8 cellular contexts compared by ENCODE assay signal in the genomic region with DNA sequence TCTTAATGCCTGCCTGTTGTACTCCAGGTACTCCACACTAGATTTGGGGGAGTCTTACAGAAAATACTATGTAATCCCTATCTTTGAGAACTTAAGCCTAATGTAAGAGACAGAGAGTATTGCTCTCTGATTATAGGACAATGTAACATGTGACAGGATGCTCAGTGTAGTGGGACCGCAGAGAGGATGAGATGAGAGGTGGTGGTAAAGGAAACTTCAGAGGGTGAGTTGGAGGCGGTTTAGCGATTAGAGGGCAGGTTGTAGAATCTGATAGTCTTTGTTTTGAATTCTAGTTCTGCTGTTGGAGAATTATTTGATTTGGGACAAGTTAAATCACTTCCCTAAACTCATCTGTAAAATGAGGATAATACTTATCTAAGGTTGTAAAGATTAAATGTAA. TPM values are rescaled to one million over a fixed set of nuclear protein-coding genes. Genes with fewer than 3 reads are reported as not detected.
DNase-seq lines count a peak whose midpoint lies in the region; ATAC-seq and TF ChIP-seq lines count a peak whose summit lies in the region.

No MANE protein-coding gene starts in this region.

- H3K4me2 ChIP-seq in neural progenitor cell = no peak overlapping the region

- H4K20me1 ChIP-seq in neural progenitor cell (ENCODE audit: low read depth) = no peaks in the 10 kb centered on the region

- no peaks in the 10 kb centered on the region for H3K27me3 Mint-ChIP-seq in neural progenitor cell (ENCODE audit: insufficient read depth, low read depth)

- ATAC-seq in HG03135 (IDR thresholded peaks at IDR 0.05; ENCODE audit: unreplicated experiment) (peak; percentile 84), upper lobe of right lung (peak; percentile 30)

- no peak overlapping the region for H3K27ac Mint-ChIP-seq in neural progenitor cell

- peaks cover 8% of the 10 kb centered on the region for H3F3A ChIP-seq in neural progenitor cell (ENCODE audit: low read depth)

- peaks cover 11% of the 10 kb centered on the region for H3K36me3 Mint-ChIP-seq in neural progenitor cell

- H3K27me3 ChIP-seq in upper lobe of right lung (no peaks in the 10 kb centered on the region), neural progenitor cell (no peaks in the 10 kb centered on the region), dorsolateral prefrontal cortex (no peaks in the 10 kb centered on the region)

- no peaks in the 10 kb centered on the region for H3K9me3 ChIP-seq in upper lobe of right lung
- no peaks in the 10 kb centered on the region for H3K9me3 ChIP-seq in neural progenitor cell (ENCODE audit: low read depth)

- H3K4me3 Mint-ChIP-seq in neural progenitor cell = no peak overlapping the region

- H3K4me1 Mint-ChIP-seq in neural progenitor cell = peaks cover 12% of the 10 kb centered on the region

- H3K4me1 ChIP-seq in upper lobe of right lung (peaks cover 18% of the 10 kb centered on the region), neural progenitor cell (peaks cover 5% of the 10 kb centered on the region)

- no peak for TF ChIP-seq CTCF in upper lobe of right lung (IDR thresholded peaks at IDR 0.05)
- TF ChIP-seq CTCF in neural progenitor cell (IDR thresholded peaks at IDR 0.05) = no peak
- no peak for TF ChIP-seq CTCF in dorsolateral prefrontal cortex (IDR thresholded peaks at IDR 0.05 in 54 of 56, conservative IDR thresholded peaks at IDR 0.05 in 2 of 56; ENCODE audit: low read depth in 1 of 56, partially characterized antibody in 56 of 56)

- H2AFZ ChIP-seq in neural progenitor cell (replicated peaks) = no peak overlapping the region

- peaks cover 2% of the 10 kb centered on the region for H3K9me3 Mint-ChIP-seq in neural progenitor cell

- peak; percentile 23 to 30 (median 29) for DNase-seq in stimulated activated CD4-positive, alpha-beta T cell treated with anti-CD3 and anti-CD28 coated beads, Interleukin-12 subunit alpha, Interleukin-12 subunit beta, amount 100 ng/mL, for 48 hours (ENCODE audit: low read depth in 2 of 3, low spot score in 1 of 3)
- DNase-seq in stimulated activated CD4-positive, alpha-beta T cell treated with anti-CD3 and anti-CD28 coated beads, Interleukin-12 subunit alpha, Interleukin-12 subunit beta, amount 100 ng/mL, for 4 hours = no peak
- peak; percentile 27 for DNase-seq in activated T-cell treated with anti-CD3 and anti-CD28 coated beads for 4 hours
- no peak for DNase-seq in upper lobe of right lung
- DNase-seq in neural progenitor cell (ENCODE audit: low spot score) = no peak
- DNase-seq in cortex of kidney (lab: John Stamatoyannopoulos, UW) = no peak
- DNase-seq in dorsolateral prefrontal cortex = no peak

- peaks cover 55% of the 10 kb centered on the region for H3K79me2 ChIP-seq in neural progenitor cell (ENCODE audit: low read depth)

- H3K36me3 ChIP-seq in upper lobe of right lung = peaks cover 18% of the 10 kb centered on the region
- H3K36me3 ChIP-seq in neural progenitor cell = peaks cover 4% of the 10 kb centered on the region

- intact Hi-C loops in upper lobe of right lung (cut with DNase I) (no loop called here), dorsolateral prefrontal cortex (cut with DNase I) (loop anchor here (5.0 to 10.0 kb wide), 4 partner anchors 66 to 274 kb away; a partner anchor contains a TSS)

- H3K27ac ChIP-seq in upper lobe of right lung (no peak overlapping the region), neural progenitor cell (no peak overlapping the region), dorsolateral prefrontal cortex (no peak overlapping the region)

- no peak overlapping the region for H3K9ac ChIP-seq in neural progenitor cell

- H3K4me3 ChIP-seq in upper lobe of right lung (no peak overlapping the region), neural progenitor cell (no peak overlapping the region), dorsolateral prefrontal cortex (no peak overlapping the region)

RNA-seq across cellular contexts. Expression of a gene that starts 5.4 kb away (rescaled TPM):
- total RNA-seq in upper lobe of right lung (116 TPM), neural progenitor cell (ENCODE audit: low replicate concordance) (9.0 and 15.3 TPM in 2 replicates), dorsolateral prefrontal cortex (10 to 100 TPM; 10.1 to 31.3 (median 18.6) TPM)

Comparison
In these comparisons a context has a peak if more than half of its experiments do, and no peak if none do; other contexts are left out.
1. DNase-seq: peak in stimulated activated CD4-positive, alpha-beta T cell treated with anti-CD3 and anti-CD28 coated beads, Interleukin-12 subunit alpha, Interleukin-12 subunit beta, amount 100 ng/mL, for 48 hours (3 of 3) and activated T-cell treated with anti-CD3 and anti-CD28 coated beads for 4 hours (single experiment); none in stimulated activated CD4-positive, alpha-beta T cell treated with anti-CD3 and anti-CD28 coated beads, Interleukin-12 subunit alpha, Interleukin-12 subunit beta, amount 100 ng/mL, for 4 hours (single experiment), upper lobe of right lung (single experiment), neural progenitor cell (single experiment), cortex of kidney (single experiment) and dorsolateral prefrontal cortex (0 of 10).